Comparison of ENCODE assay signal across 12 cellular contexts in genomic region chr11:73596547-73596946, GRCh38. TPM values are rescaled to one million over a fixed set of nuclear protein-coding genes. Genes with fewer than 3 reads are reported as not detected.
DNase-seq lines count a peak whose midpoint lies in the region; ATAC-seq, FAIRE-seq and TF ChIP-seq lines count a peak whose summit lies in the region.
"Had no signal": no experiment of that assay in that cellular context is flagged by ENCODE, and none has a peak within 500 bp of the region (broad histone marks: within the 10 kb centered on the region; RNA-seq: fewer than 3 reads in every experiment).

No MANE protein-coding gene starts in this region.

- H3K9ac ChIP-seq in SK-N-SH (0 out of 2 replicates have a peak overlapping the region, but pooled peaks have one; percentile 74), skeletal muscle satellite cell (ENCODE audit: low read depth, low read length) (no peak overlapping the region)

- peaks cover 12% of the 10 kb centered on the region for H3F3A ChIP-seq in SK-N-SH (replicated peaks; ENCODE audit: insufficient read depth)

- TF ChIP-seq EP300 in SK-N-SH (IDR thresholded peaks at IDR 0.05; ENCODE audit: borderline replicate concordance in 1 of 2, low read depth in 1 of 2, low read length in 1 of 2): no peak

- H3K4me1 ChIP-seq in SK-N-SH (ENCODE audit: control insufficient read depth in 1 of 2, insufficient read depth in 2 of 2, low read depth in 1 of 2, low read length in 1 of 2): peaks cover 9 to 12% of the 10 kb centered on the region in 2 experiments; a peak in 3 of 4 replicates
- peaks cover 14% of the 10 kb centered on the region for H3K4me1 ChIP-seq in skeletal muscle satellite cell (ENCODE audit: control insufficient read depth, insufficient read depth, low read length)

- no peak overlapping the region for H3K27ac Mint-ChIP-seq in endothelial cell (ENCODE audit: unreplicated experiment)

- H4K20me1 ChIP-seq in SK-N-SH (ENCODE audit: insufficient read depth): no peaks in the 10 kb centered on the region

- H3K4me2 ChIP-seq in SK-N-SH (peak overlapping the region; percentile 87), skeletal muscle satellite cell (ENCODE audit: low read length) (peak overlapping the region; percentile 84)

- peak overlapping the region; percentile 94 for H3K4me3 Mint-ChIP-seq in endothelial cell (ENCODE audit: unreplicated experiment)

- H3K36me3 ChIP-seq in SK-N-SH (replicated peaks in 1 of 2; ENCODE audit: control insufficient read depth in 1 of 2, insufficient read depth in 2 of 2, low read length in 1 of 2) (no peaks in the 10 kb centered on the region), skeletal muscle satellite cell (ENCODE audit: insufficient read depth, low read length) (no peaks in the 10 kb centered on the region)

- H3K4me1 Mint-ChIP-seq in endothelial cell (ENCODE audit: unreplicated experiment): peaks cover 17% of the 10 kb centered on the region

- 98% methylated on average over 2 of the region's 2 CpGs for WGBS in SK-N-SH (ENCODE audit: low lambda C conversion rate)

- H3K9me3 ChIP-seq in SK-N-SH (no peaks in the 10 kb centered on the region), skeletal muscle satellite cell (replicated peaks; ENCODE audit: low read length) (no peaks in the 10 kb centered on the region)

- no peak for FAIRE-seq in urothelium cell line (lab: Jason Lieb, UNC)
- FAIRE-seq: A204.1, islet of Langerhans had no signal

- no peak for DNase-seq in SK-N-SH
- DNase-seq in RWPE1 (ENCODE audit: low spot score): no peak
- no peak for DNase-seq in endothelial cell (ENCODE audit: low spot score)
- DNase-seq in urothelium cell line (ENCODE audit: low spot score): no peak
- no peak for DNase-seq in AG08395 (ENCODE audit: low spot score)
- DNase-seq in KBM-7: no peak
- DNase-seq: activated effector memory CD4-positive, alpha-beta T cell treated with anti-CD3 and anti-CD28 coated beads, Interleukin-2, amount 50 U/mL, for 16 hours; NK-92 treated with Interleukin-12 subunit alpha and Interleukin-12 subunit beta, amount 100 ng/mL, for 24 hours had no signal

- peaks cover 62% of the 10 kb centered on the region for H3K79me2 ChIP-seq in SK-N-SH (ENCODE audit: insufficient read depth)

- ATAC-seq in SK-N-SH treated with all-trans-retinoic acid at 6 μM for 48 hours: no peak

- no peaks in the 10 kb centered on the region for H3K9me3 Mint-ChIP-seq in endothelial cell (ENCODE audit: unreplicated experiment)

- peaks cover 10% of the 10 kb centered on the region for H3K36me3 Mint-ChIP-seq in endothelial cell (ENCODE audit: low read depth, unreplicated experiment)

- POLR2A ChIA-PET in SK-N-SH (lab: Yijun Ruan, JAX): interaction anchor here (1.0 kb wide), 1 partner anchor 173 kb away, joined by 3 read pairs; no protein-coding TSS in a partner anchor
- POLR2A ChIA-PET in RWPE1 (lab: Yijun Ruan, JAX; ENCODE audit: low non-redundant PET): no interaction called here

- H3K9me2 ChIP-seq in SK-N-SH: no peaks in the 10 kb centered on the region

- TF ChIP-seq RAD21 in SK-N-SH (IDR thresholded peaks at IDR 0.05; ENCODE audit: low read length): no peak

- no peak for TF ChIP-seq CTCF in SK-N-SH (IDR thresholded peaks at IDR 0.05)
- no peak for TF ChIP-seq CTCF in RWPE1 (conservative IDR thresholded peaks at IDR 0.05; ENCODE audit: low read depth)
- TF ChIP-seq CTCF in endothelial cell (IDR thresholded peaks at IDR 0.05; ENCODE audit: unreplicated experiment): no peak

- CTCF ChIA-PET in SK-N-SH (lab: Yijun Ruan, JAX): interaction anchor here (1.1 to 3.4 kb wide), 3 partner anchors 29 to 246 kb away, joined by 3 to 19 read pairs (median 8); no protein-coding TSS in a partner anchor
- CTCF ChIA-PET in RWPE1 (lab: Yijun Ruan, JAX): no interaction called here

- no peak overlapping the region for H2AFZ ChIP-seq in SK-N-SH (ENCODE audit: low read depth)

- H3K4me3 ChIP-seq in SK-N-SH (ENCODE audit: low read depth in 2 of 2, low read length in 1 of 2): peak overlapping the region; percentile 71 to 76
- peak overlapping the region; percentile 74 for H3K4me3 ChIP-seq in skeletal muscle satellite cell (ENCODE audit: low read length)

- H3K27ac ChIP-seq in SK-N-SH (ENCODE audit: low read depth in 2 of 2, low read length in 1 of 2) (no peak overlapping the region), RWPE1 (peak overlapping the region; percentile 83; the same call in 1 of the 2 replicates)

- H3K27me3 ChIP-seq in SK-N-SH (ENCODE audit: insufficient read depth) (no peaks in the 10 kb centered on the region), skeletal muscle satellite cell (ENCODE audit: control insufficient read depth, insufficient read depth, low read length) (no peaks in the 10 kb centered on the region)

- in situ Hi-C loops in KBM-7 (cut with MboI; ENCODE audit: low pct_unique_long_range_greater_than_20kb, low sequenced_read_pairs): no loop called here

- H3K27me3 Mint-ChIP-seq in endothelial cell (ENCODE audit: unreplicated experiment): peaks cover 6% of the 10 kb centered on the region

TF ChIP-seq in SK-N-SH, 30 proteins besides CTCF, POLR2A, EP300 and RAD21:
- TF ChIP-seq ZBTB33 (IDR thresholded peaks at IDR 0.05; ENCODE audit: borderline replicate concordance, low read depth): no peak
- TF ChIP-seq JUND (IDR thresholded peaks at IDR 0.05): no peak

TF ChIP-seq in SK-N-SH treated with all-trans-retinoic acid at 6 μM for 48 hours, 23 proteins besides CTCF, POLR2A, EP300 and RAD21:
- TF ChIP-seq RARB (CRISPR knock-in tag; IDR thresholded peaks at IDR 0.05): no peak
- TF ChIP-seq BACH2 (CRISPR knock-in tag; IDR thresholded peaks at IDR 0.05; ENCODE audit: borderline replicate concordance): no peak
- TF ChIP-seq ZC3H10 (CRISPR knock-in tag; IDR thresholded peaks at IDR 0.05): no peak
- TF ChIP-seq TOX (CRISPR knock-in tag; IDR thresholded peaks at IDR 0.05; ENCODE audit: borderline replicate concordance): no peak

RNA-seq across cellular contexts. Expression of gene FAM168A, which starts 1.4 kb away (rescaled TPM):
- 17.8 and 18.2 TPM in 2 replicates for polyA plus RNA-seq in SK-N-SH (2012; rRNA removed)
- 9.7 and 12.9 TPM in 2 replicates for polyA plus RNA-seq in SK-N-SH (2012; cell fraction: cytosol; rRNA removed)
- polyA plus RNA-seq in SK-N-SH (2012; cell fraction: nucleus; rRNA removed): 25.9 and 33.5 TPM in 2 replicates
- total RNA-seq in endothelial cell (ENCODE audit: unreplicated experiment): 21.2 TPM
- 13.7 and 17.5 TPM in 2 replicates for total RNA-seq in skeletal muscle satellite cell (2012; rRNA removed)

RNA-seq across cellular contexts. Expression of gene PLEKHB1, which starts 49.8 kb away (rescaled TPM):
- polyA plus RNA-seq in SK-N-SH (2012; rRNA removed): 9.7 and 10.2 TPM in 2 replicates
- polyA plus RNA-seq in SK-N-SH (2012; cell fraction: cytosol; rRNA removed): 5.1 and 7.2 TPM in 2 replicates
- 11.2 and 14.6 TPM in 2 replicates for polyA plus RNA-seq in SK-N-SH (2012; cell fraction: nucleus; rRNA removed)
- total RNA-seq in endothelial cell (ENCODE audit: unreplicated experiment): 16.9 TPM
- not detected in 2 replicates for total RNA-seq in skeletal muscle satellite cell (2012; rRNA removed)
